8 cellular contexts compared by ENCODE assay signal in genomic region chr6:11236351-11236750, GRCh38. TPM values are rescaled to one million over a fixed set of nuclear protein-coding genes. Genes with fewer than 3 reads are reported as not detected.
DNase-seq lines count a peak whose midpoint lies in the region; ATAC-seq and TF ChIP-seq lines count a peak whose summit lies in the region.

No MANE protein-coding gene starts in this region.

- H3K9me3 Mint-ChIP-seq in activated CD8-positive, alpha-beta T cell treated with anti-CD3 and anti-CD28 coated beads for 36 hours, result no peaks in the 10 kb centered on the region

- H3K4me1 Mint-ChIP-seq in activated CD8-positive, alpha-beta T cell treated with anti-CD3 and anti-CD28 coated beads for 36 hours (ENCODE audit: low read depth), result peaks cover 44% of the 10 kb centered on the region

- H3K27ac ChIP-seq in mesodermal cell (ENCODE audit: low read depth, low read length, severe bottlenecking) (peak overlapping the region; percentile 37), dorsolateral prefrontal cortex (no peak overlapping the region)

- peaks cover 8% of the 10 kb centered on the region for H3K36me3 Mint-ChIP-seq in activated CD8-positive, alpha-beta T cell treated with anti-CD3 and anti-CD28 coated beads for 36 hours (ENCODE audit: low read depth)

- no peaks in the 10 kb centered on the region for H3K9me3 ChIP-seq in mesodermal cell (ENCODE audit: control insufficient read depth, low read length)

- H3K4me1 ChIP-seq in mesodermal cell (ENCODE audit: control insufficient read depth, insufficient read depth, low read length, poor library complexity, severe bottlenecking), result peaks cover 16% of the 10 kb centered on the region

- no peaks in the 10 kb centered on the region for H3K27me3 ChIP-seq in GM06990 (replicated peaks; ENCODE audit: control insufficient read depth, insufficient read depth, low read length)
- H3K27me3 ChIP-seq in dorsolateral prefrontal cortex, result no peaks in the 10 kb centered on the region

- 70 to 74% methylated on average over 2 to 3 of the region's 3 CpGs for WGBS in mesodermal cell (ENCODE audit: insufficient coverage in 2 of 2), 2 experiments

- no peak for TF ChIP-seq CTCF in GM06990 (IDR thresholded peaks at IDR 0.05; ENCODE audit: insufficient read depth, low read length, poor library complexity, severe bottlenecking)
- no peak for TF ChIP-seq CTCF in activated CD8-positive, alpha-beta T cell treated with anti-CD3 and anti-CD28 coated beads for 36 hours (IDR thresholded peaks at IDR 0.05)
- no peak for TF ChIP-seq CTCF in dorsolateral prefrontal cortex (IDR thresholded peaks at IDR 0.05 in 54 of 56, conservative IDR thresholded peaks at IDR 0.05 in 2 of 56; ENCODE audit: low read depth in 1 of 56, partially characterized antibody in 56 of 56)

- H3K4me3 ChIP-seq in GM06990 (replicated peaks; ENCODE audit: low read depth, low read length) (no peak overlapping the region), mesodermal cell (ENCODE audit: extremely low read depth, insufficient read depth, low read length, poor library complexity, severe bottlenecking) (no peak overlapping the region), dorsolateral prefrontal cortex (no peak overlapping the region)

- DNase-seq in GM06990 (ENCODE audit: extremely low read depth, insufficient read length), result peak; percentile 49
- DNase-seq in activated CD8-positive, alpha-beta T cell treated with anti-CD3 and anti-CD28 coated beads for 36 hours, result peak; percentile 74
- DNase-seq in dorsolateral prefrontal cortex, result no peak
- no peak for DNase-seq in D341Med (ENCODE audit: low spot score)

- CTCF ChIA-PET in activated CD8-positive, alpha-beta T cell treated with anti-CD3 and anti-CD28 coated beads for 36 hours (lab: Charles Lee), result interaction anchor here (1.1 to 1.5 kb wide), 2 partner anchors 92 to 259 kb away, joined by 3 read pairs; no protein-coding TSS in a partner anchor

- ATAC-seq in HG03108 (IDR thresholded peaks at IDR 0.05; ENCODE audit: unreplicated experiment) (peak; percentile 23), HG03095 (IDR thresholded peaks at IDR 0.05; ENCODE audit: unreplicated experiment) (no peak), GM19452 (IDR thresholded peaks at IDR 0.05; ENCODE audit: unreplicated experiment) (no peak)
- ATAC-seq in activated CD8-positive, alpha-beta T cell treated with anti-CD3 and anti-CD28 coated beads for 36 hours, result peak; percentile 50

- peak overlapping the region; percentile 79 for H3K27ac Mint-ChIP-seq in activated CD8-positive, alpha-beta T cell treated with anti-CD3 and anti-CD28 coated beads for 36 hours

- H3K4me3 Mint-ChIP-seq in activated CD8-positive, alpha-beta T cell treated with anti-CD3 and anti-CD28 coated beads for 36 hours, result no peak overlapping the region

- no peaks in the 10 kb centered on the region for H3K27me3 Mint-ChIP-seq in activated CD8-positive, alpha-beta T cell treated with anti-CD3 and anti-CD28 coated beads for 36 hours

- H3K36me3 ChIP-seq in GM06990 (ENCODE audit: control insufficient read depth, insufficient read depth, low read length) (no peaks in the 10 kb centered on the region), mesodermal cell (ENCODE audit: control insufficient read depth, insufficient read depth, low read length) (no peaks in the 10 kb centered on the region)

- POLR2A ChIA-PET in activated CD8-positive, alpha-beta T cell treated with anti-CD3 and anti-CD28 coated beads for 36 hours (lab: Charles Lee), result interaction anchor here (1.2 to 1.3 kb wide), 2 partner anchors 85 to 92 kb away, joined by 4 read pairs; no protein-coding TSS in a partner anchor

- intact Hi-C loops in activated CD8-positive, alpha-beta T cell treated with anti-CD3 and anti-CD28 coated beads for 36 hours (cut with micrococcal nuclease), result loop anchor here (10.0 kb wide), 1 partner anchor 258 kb away; no protein-coding TSS in a partner anchor
- intact Hi-C loops in dorsolateral prefrontal cortex (cut with DNase I), result loop anchor here (10.0 kb wide), 2 partner anchors 258 to 338 kb away; no protein-coding TSS in a partner anchor

RNA-seq across cellular contexts. Expression of gene NEDD9, which starts 3.9 kb away (rescaled TPM):
- 10 to 100 TPM; 26.6 to 29.7 TPM for total RNA-seq in activated CD8-positive, alpha-beta T cell treated with anti-CD3 and anti-CD28 coated beads for 36 hours
- polyA plus RNA-seq in mesodermal cell (2013, experiment 1 of 2), result 16.7 TPM
- polyA plus RNA-seq in mesodermal cell (2013, experiment 2 of 2), result 16.1 TPM
- total RNA-seq in dorsolateral prefrontal cortex, result 10 to 100 TPM in 118 of 120 experiments, 1 to 10 TPM in 2; 7.7 to 36.0 (median 17.1) TPM

Comparison
In these comparisons a context has a peak if more than half of its experiments do, and no peak if none do; other contexts are left out.
1. DNase-seq: peak in GM06990 (single experiment) and activated CD8-positive, alpha-beta T cell treated with anti-CD3 and anti-CD28 coated beads for 36 hours (single experiment); none in dorsolateral prefrontal cortex (0 of 10) and D341Med (single experiment).
2. ATAC-seq: peak in HG03108 (single experiment) and activated CD8-positive, alpha-beta T cell treated with anti-CD3 and anti-CD28 coated beads for 36 hours (single experiment); none in HG03095 (single experiment) and GM19452 (single experiment).